In the genomic region with DNA sequence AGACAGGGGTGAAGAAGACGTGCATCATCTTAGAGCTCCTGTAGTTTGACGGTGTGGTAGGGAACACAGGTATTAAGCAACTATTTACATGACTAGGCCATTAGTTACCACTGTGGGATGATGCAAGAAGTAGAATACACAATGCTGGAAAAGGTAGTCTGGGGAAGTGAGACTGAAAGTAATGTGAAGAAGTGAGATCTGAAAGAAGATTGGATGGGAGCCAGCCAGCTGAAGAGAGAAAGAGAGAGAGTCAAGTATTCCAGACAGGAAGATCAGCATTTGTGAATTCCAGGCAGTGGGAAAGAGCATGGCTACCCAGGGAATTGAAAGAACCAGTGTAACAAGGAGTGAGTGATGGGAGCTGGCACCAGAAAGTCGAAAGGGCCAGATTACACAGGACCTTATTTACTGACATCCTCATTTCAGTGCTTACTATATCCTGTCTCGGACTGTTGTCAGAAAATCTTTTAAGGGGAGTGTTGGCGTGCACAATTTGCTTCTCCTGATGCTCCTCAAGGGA, we compare ENCODE assay signal across 9 cellular contexts. TPM values are rescaled to one million over a fixed set of nuclear protein-coding genes. Genes with fewer than 3 reads are reported as not detected.
DNase-seq lines count a peak whose midpoint lies in the region; ATAC-seq and TF ChIP-seq lines count a peak whose summit lies in the region.
"Had no signal": no experiment of that assay in that cellular context is flagged by ENCODE, and none has a peak within 500 bp of the region (broad histone marks: within the 10 kb centered on the region; RNA-seq: fewer than 3 reads in every experiment).

No MANE protein-coding gene starts in this region.

- H4K20me1 ChIP-seq in KMS-11 (ENCODE audit: insufficient read depth), result no peaks in the 10 kb centered on the region

- no peak overlapping the region for H3K27ac Mint-ChIP-seq in activated CD8-positive, alpha-beta T cell treated with anti-CD3 and anti-CD28 coated beads, Interleukin-2, amount 10 ng/mL, durations not matched to agents 7 days and 5 days
- no peak overlapping the region for H3K27ac Mint-ChIP-seq in T-helper 17 cell
- H3K27ac Mint-ChIP-seq: stimulated activated naive CD8-positive, alpha-beta T cell treated with anti-CD3 and anti-CD28 coated beads, Interleukin-15, Interleukin-2, amounts not matched to agents 100 ng/mL and 50 ng/mL, for 24 hours had no signal

- H3K4me2 ChIP-seq in KMS-11, result peak overlapping the region; percentile 14; the same call in 1 of the 2 replicates

- no peaks in the 10 kb centered on the region for H3K79me2 ChIP-seq in KMS-11 (ENCODE audit: insufficient read depth, low read depth)

- H3K9me3 ChIP-seq in HAP-1, result no peaks in the 10 kb centered on the region
- no peaks in the 10 kb centered on the region for H3K9me3 ChIP-seq in T-helper 17 cell (ENCODE audit: control insufficient read depth, low read length, poor library complexity, severe bottlenecking)

- H3K27ac ChIP-seq in KMS-11, result no peak overlapping the region

- peaks cover 8% of the 10 kb centered on the region for H3K9me3 Mint-ChIP-seq in activated CD8-positive, alpha-beta T cell treated with anti-CD3 and anti-CD28 coated beads, Interleukin-2, amount 10 ng/mL, durations not matched to agents 7 days and 5 days (ENCODE audit: insufficient read depth)
- H3K9me3 Mint-ChIP-seq: stimulated activated naive CD8-positive, alpha-beta T cell treated with anti-CD3 and anti-CD28 coated beads, Interleukin-15, Interleukin-2, amounts not matched to agents 100 ng/mL and 50 ng/mL, for 24 hours had no signal

- no peak for TF ChIP-seq CTCF in KMS-11 (conservative IDR thresholded peaks at IDR 0.05; ENCODE audit: low read depth, low read length)

- POLR2A ChIA-PET in activated CD8-positive, alpha-beta T cell treated with anti-CD3 and anti-CD28 coated beads, Interleukin-2, amount 10 ng/mL, durations not matched to agents 7 days and 5 days (lab: Charles Lee), result interaction anchor here (5.3 kb wide), 1 partner anchor 11 kb away, joined by 33 read pairs; the partner anchor contains the start of gene ITPRIP

- no peak overlapping the region for H3K9ac ChIP-seq in KMS-11

- peaks cover 3% of the 10 kb centered on the region for H3K27me3 Mint-ChIP-seq in activated CD8-positive, alpha-beta T cell treated with anti-CD3 and anti-CD28 coated beads, Interleukin-2, amount 10 ng/mL, durations not matched to agents 7 days and 5 days (ENCODE audit: low read depth)
- H3K27me3 Mint-ChIP-seq in T-helper 17 cell, result no peaks in the 10 kb centered on the region
- H3K27me3 Mint-ChIP-seq: stimulated activated naive CD8-positive, alpha-beta T cell treated with anti-CD3 and anti-CD28 coated beads, Interleukin-15, Interleukin-2, amounts not matched to agents 100 ng/mL and 50 ng/mL, for 24 hours had no signal

- H2AFZ ChIP-seq in KMS-11 (ENCODE audit: low read depth), result peak overlapping the region; percentile 11; the same call in 1 of the 2 replicates

- no peaks in the 10 kb centered on the region for H3K27me3 ChIP-seq in KMS-11 (ENCODE audit: insufficient read depth, low read depth)
- H3K27me3 ChIP-seq in HAP-1 (ENCODE audit: low read depth), result peaks cover 5% of the 10 kb centered on the region; the same call in 1 of the 2 replicates

- DNase-seq in ELR (ENCODE audit: low read depth), result peak; percentile 73
- peak; percentile 58 for DNase-seq in dermis blood vessel endothelial cell
- peak; percentile 82 for DNase-seq in pons (ENCODE audit: low spot score)
- no peak for DNase-seq in HAP-1 (ENCODE audit: low spot score in 2 of 2)
- DNase-seq in activated CD8-positive, alpha-beta T cell treated with anti-CD3 and anti-CD28 coated beads, Interleukin-2, amount 10 ng/mL, durations not matched to agents 7 days and 5 days, result no peak
- no peak for DNase-seq in T-helper 17 cell

- peaks cover 15% of the 10 kb centered on the region for H3K4me1 Mint-ChIP-seq in activated CD8-positive, alpha-beta T cell treated with anti-CD3 and anti-CD28 coated beads, Interleukin-2, amount 10 ng/mL, durations not matched to agents 7 days and 5 days (ENCODE audit: low read depth)
- H3K4me1 Mint-ChIP-seq in T-helper 17 cell, result peaks cover 18% of the 10 kb centered on the region

- H3K4me3 Mint-ChIP-seq in activated CD8-positive, alpha-beta T cell treated with anti-CD3 and anti-CD28 coated beads, Interleukin-2, amount 10 ng/mL, durations not matched to agents 7 days and 5 days, result no peak overlapping the region
- H3K4me3 Mint-ChIP-seq in T-helper 17 cell, result no peak overlapping the region
- H3K4me3 Mint-ChIP-seq: stimulated activated naive CD8-positive, alpha-beta T cell treated with anti-CD3 and anti-CD28 coated beads, Interleukin-15, Interleukin-2, amounts not matched to agents 100 ng/mL and 50 ng/mL, for 24 hours had no signal

- in situ Hi-C loops in HAP-1 (cut with MboI; ENCODE audit: low sequenced_read_pairs), result loop anchor here (5.0 kb wide), 1 partner anchor 47 kb away; no protein-coding TSS in a partner anchor

- peaks cover 29% of the 10 kb centered on the region for H3K4me1 ChIP-seq in KMS-11 (ENCODE audit: low read depth, poor library complexity, severe bottlenecking)
- H3K4me1 ChIP-seq in HAP-1, result peaks cover 7% of the 10 kb centered on the region

- peaks cover 7% of the 10 kb centered on the region for H3K36me3 Mint-ChIP-seq in activated CD8-positive, alpha-beta T cell treated with anti-CD3 and anti-CD28 coated beads, Interleukin-2, amount 10 ng/mL, durations not matched to agents 7 days and 5 days (ENCODE audit: low read depth)
- no peaks in the 10 kb centered on the region for H3K36me3 Mint-ChIP-seq in T-helper 17 cell (ENCODE audit: low read depth)

- H3K36me3 ChIP-seq in KMS-11 (ENCODE audit: insufficient read depth) (no peaks in the 10 kb centered on the region), HAP-1 (replicated peaks) (no peaks in the 10 kb centered on the region)

- H3K4me3 ChIP-seq in KMS-11 (IDR thresholded peaks at IDR 0.05; ENCODE audit: insufficient read depth, low read depth, low read length), result no peak overlapping the region
- H3K4me3 ChIP-seq in HAP-1, result no peak overlapping the region

- CTCF ChIA-PET in activated CD8-positive, alpha-beta T cell treated with anti-CD3 and anti-CD28 coated beads, Interleukin-2, amount 10 ng/mL, durations not matched to agents 7 days and 5 days (lab: Charles Lee), result interaction anchor here (0.9 to 11.6 kb wide), 12 partner anchors 8 to 87 kb away, joined by 3 to 368 read pairs (median 25); partner anchors contain the start of gene ITPRIP

- peak; percentile 52 for ATAC-seq in GM21786 (IDR thresholded peaks at IDR 0.05; ENCODE audit: unreplicated experiment)
- ATAC-seq in activated CD8-positive, alpha-beta T cell treated with anti-CD3 and anti-CD28 coated beads, Interleukin-2, amount 10 ng/mL, durations not matched to agents 7 days and 5 days, result no peak
- no peak for ATAC-seq in T-helper 17 cell

RNA-seq across cellular contexts. Expression of gene CFAP58, which starts 4.0 kb away (rescaled TPM):
- 0.85 and 1.2 TPM in 2 replicates for total RNA-seq in dermis blood vessel endothelial cell
- total RNA-seq in activated CD8-positive, alpha-beta T cell treated with anti-CD3 and anti-CD28 coated beads, Interleukin-2, amount 10 ng/mL, durations not matched to agents 7 days and 5 days, result under 1 TPM; 0.24 to 0.47 TPM
- total RNA-seq in T-helper 17 cell, result not detected

RNA-seq across cellular contexts. Expression of gene ITPRIP, which starts 11.4 kb away (rescaled TPM):
- total RNA-seq in dermis blood vessel endothelial cell (29.3 and 39.9 TPM in 2 replicates), T-helper 17 cell (10 to 100 TPM; 30.6 to 47.1 TPM)
- total RNA-seq in activated CD8-positive, alpha-beta T cell treated with anti-CD3 and anti-CD28 coated beads, Interleukin-2, amount 10 ng/mL, durations not matched to agents 7 days and 5 days, result 10 to 100 TPM; 26.6 to 27.1 TPM

Comparison
In these comparisons a context has a peak if more than half of its experiments do, and no peak if none do; other contexts are left out.
1. DNase-seq: peak in ELR (single experiment), dermis blood vessel endothelial cell (single experiment) and pons (single experiment); none in HAP-1 (0 of 2), activated CD8-positive, alpha-beta T cell treated with anti-CD3 and anti-CD28 coated beads, Interleukin-2, amount 10 ng/mL, durations not matched to agents 7 days and 5 days (single experiment) and T-helper 17 cell (0 of 3).